Comparison of ENCODE assay signal across 9 cellular contexts in genomic region chr19:37979547-37980082, GRCh38.
DNase-seq lines count a peak whose midpoint lies in the region; ATAC-seq and TF ChIP-seq lines count a peak whose summit lies in the region.
"Had no signal": no experiment of that assay in that cellular context is flagged by ENCODE, and none has a peak within 500 bp of the region (broad histone marks: within the 10 kb centered on the region; RNA-seq: fewer than 3 reads in every experiment).

No MANE protein-coding gene starts in this region.

- peak overlapping the region in 2 of 4 donors; percentile 63 to 74 for H3K27ac ChIP-seq in Peyer's patch
- H3K27ac ChIP-seq: SK-N-MC had no signal

- peak overlapping the region; percentile 7 for H3K4me3 Mint-ChIP-seq in mesothelial cell of epicardium
- H3K4me3 Mint-ChIP-seq in naive thymus-derived CD8-positive, alpha-beta T cell, result no peak overlapping the region

- DNase-seq in Peyer's patch, result peak in 2 of 3 donors; percentile 55 to 57
- peak; percentile 48 to 61 for DNase-seq in mesothelial cell of epicardium (ENCODE audit: low spot score in 2 of 2, unreplicated experiment in 2 of 2)
- DNase-seq in naive thymus-derived CD8-positive, alpha-beta T cell, result no peak
- no peak for DNase-seq in stimulated activated CD4-positive, alpha-beta T cell treated with anti-CD3 and anti-CD28 coated beads, Interleukin-2, amount 100 ng/mL, for 24 hours
- no peak for DNase-seq in CD1c-positive myeloid dendritic cell (ENCODE audit: extremely low spot score)

- peaks cover 2% of the 10 kb centered on the region for H3K36me3 Mint-ChIP-seq in mesothelial cell of epicardium
- H3K36me3 Mint-ChIP-seq in naive thymus-derived CD8-positive, alpha-beta T cell, result peaks cover 0 to 4% (median 2%) of the 10 kb centered on the region in 3 donors

- TF ChIP-seq POLR2A in GM15510 (IDR thresholded peaks at IDR 0.05; ENCODE audit: borderline replicate concordance, extremely low read depth, insufficient read length) (peak; percentile 6), Peyer's patch (IDR thresholded peaks at IDR 0.05) (no peak)

- H3K4me1 ChIP-seq in Peyer's patch, result peaks cover 0 to 38% (median 10%) of the 10 kb centered on the region in 4 donors

- H3K27me3 ChIP-seq in Peyer's patch, result no peaks in the 10 kb centered on the region

- H3K27ac Mint-ChIP-seq in mesothelial cell of epicardium, result peak overlapping the region; percentile 99
- H3K27ac Mint-ChIP-seq in naive thymus-derived CD8-positive, alpha-beta T cell, result peak overlapping the region in 1 of 10 donors; percentile 26

- H3K9me3 ChIP-seq in Peyer's patch, result no peaks in the 10 kb centered on the region

- H3K36me3 ChIP-seq in Peyer's patch, result peaks cover 0 to 3% (median 0%) of the 10 kb centered on the region in 3 donors

- H3K9me3 Mint-ChIP-seq in mesothelial cell of epicardium, result no peaks in the 10 kb centered on the region
- H3K9me3 Mint-ChIP-seq in naive thymus-derived CD8-positive, alpha-beta T cell, result no peaks in the 10 kb centered on the region

- H3K27me3 Mint-ChIP-seq in mesothelial cell of epicardium (ENCODE audit: low read depth), result no peaks in the 10 kb centered on the region
- H3K27me3 Mint-ChIP-seq in naive thymus-derived CD8-positive, alpha-beta T cell, result no peaks in the 10 kb centered on the region

- peaks cover 35% of the 10 kb centered on the region for H3K4me1 Mint-ChIP-seq in mesothelial cell of epicardium
- H3K4me1 Mint-ChIP-seq in naive thymus-derived CD8-positive, alpha-beta T cell, result peaks cover 8 to 58% (median 12%) of the 10 kb centered on the region in 4 donors

- H3K4me3 ChIP-seq in Peyer's patch, result no peak overlapping the region
- H3K4me3 ChIP-seq: SK-N-MC had no signal

- ATAC-seq in HG02798 (IDR thresholded peaks at IDR 0.05; ENCODE audit: poor library complexity, unreplicated experiment) (peak; percentile 54), HG03025 (IDR thresholded peaks at IDR 0.05; ENCODE audit: low FRiP score, unreplicated experiment) (no peak)
- no peak for ATAC-seq in naive thymus-derived CD8-positive, alpha-beta T cell

- TF ChIP-seq CTCF in Peyer's patch (IDR thresholded peaks at IDR 0.05) (no peak), mesothelial cell of epicardium (IDR thresholded peaks at IDR 0.05; ENCODE audit: unreplicated experiment) (no peak)

- POLR2A ChIA-PET in naive thymus-derived CD8-positive, alpha-beta T cell (lab: Charles Lee), result no interaction called here

Comparison
In these comparisons a context has a peak if more than half of its experiments do, and no peak if none do; other contexts are left out.
1. DNase-seq: peak in Peyer's patch (2 of 3) and mesothelial cell of epicardium (2 of 2); none in naive thymus-derived CD8-positive, alpha-beta T cell (0 of 10), stimulated activated CD4-positive, alpha-beta T cell treated with anti-CD3 and anti-CD28 coated beads, Interleukin-2, amount 100 ng/mL, for 24 hours (0 of 2) and CD1c-positive myeloid dendritic cell (single experiment).